In the genomic region with DNA sequence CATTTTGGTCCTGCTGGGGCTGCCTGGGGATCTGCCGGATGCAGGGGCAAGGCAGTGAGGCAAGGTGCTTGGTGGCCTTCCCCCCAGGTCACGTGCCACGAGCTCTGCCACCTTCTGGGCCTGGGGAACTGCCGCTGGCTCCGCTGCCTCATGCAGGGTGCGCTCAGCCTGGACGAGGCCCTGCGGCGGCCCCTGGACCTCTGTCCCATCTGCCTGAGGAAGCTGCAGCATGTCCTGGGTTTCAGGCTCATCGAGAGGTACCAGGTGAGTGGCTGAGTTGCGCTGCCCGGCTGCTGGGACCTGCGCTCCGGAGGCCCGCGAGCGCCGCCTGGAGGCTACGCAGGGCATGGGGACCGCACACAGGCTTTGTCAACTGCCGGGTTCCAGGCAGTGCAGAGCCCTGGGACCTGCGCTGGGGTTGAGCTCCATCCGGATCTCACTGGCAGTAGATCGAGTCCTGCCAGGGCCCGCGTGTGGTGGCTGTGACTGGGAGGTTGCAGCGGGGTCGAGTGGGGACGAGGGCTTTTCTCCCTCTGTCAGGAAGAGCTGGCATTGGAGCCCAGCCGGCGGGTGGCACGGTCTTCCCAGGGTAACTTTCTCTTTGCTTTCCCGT, we compare ENCODE assay signal across 1 cellular context.
TF ChIP-seq lines count a peak whose summit lies in the region.

No MANE protein-coding gene starts in this region.

TF ChIP-seq in H1, 55 proteins besides CTCF, POLR2A, EP300 and RAD21 (continued from another document):
- TF ChIP-seq, protein P1, sequence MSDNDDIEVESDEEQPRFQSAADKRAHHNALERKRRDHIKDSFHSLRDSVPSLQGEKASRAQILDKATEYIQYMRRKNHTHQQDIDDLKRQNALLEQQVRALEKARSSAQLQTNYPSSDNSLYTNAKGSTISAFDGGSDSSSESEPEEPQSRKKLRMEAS (IDR thresholded peaks at IDR 0.05): peak; percentile 69
- TF ChIP-seq TEAD4 (IDR thresholded peaks at IDR 0.05; ENCODE audit: low read depth, low read length): no peak
- no peak for TF ChIP-seq KDM5A (IDR thresholded peaks at IDR 0.05; ENCODE audit: low read length)
- no peak for TF ChIP-seq EGR1 (IDR thresholded peaks at IDR 0.05; ENCODE audit: borderline replicate concordance, low read depth, low read length)
- 0 out of 2 replicates have a peak, but pooled peaks have one; percentile 31 for TF ChIP-seq JUND (IDR thresholded peaks at IDR 0.05; ENCODE audit: low read length)
- no peak for TF ChIP-seq RNF2 (IDR thresholded peaks at IDR 0.05; ENCODE audit: borderline replicate concordance, low read depth, low read length, missing control alignments, poor library complexity, severe bottlenecking)
- TF ChIP-seq PHF8 (conservative IDR thresholded peaks at IDR 0.05; ENCODE audit: low read depth, low read length): no peak
- TF ChIP-seq YY1 (IDR thresholded peaks at IDR 0.05; ENCODE audit: low read depth, low read length): 0 out of 2 replicates have a peak, but pooled peaks have one; percentile 25
- TF ChIP-seq CEBPB (IDR thresholded peaks at IDR 0.05; ENCODE audit: low read depth, low read length): no peak
- TF ChIP-seq, protein P2, sequence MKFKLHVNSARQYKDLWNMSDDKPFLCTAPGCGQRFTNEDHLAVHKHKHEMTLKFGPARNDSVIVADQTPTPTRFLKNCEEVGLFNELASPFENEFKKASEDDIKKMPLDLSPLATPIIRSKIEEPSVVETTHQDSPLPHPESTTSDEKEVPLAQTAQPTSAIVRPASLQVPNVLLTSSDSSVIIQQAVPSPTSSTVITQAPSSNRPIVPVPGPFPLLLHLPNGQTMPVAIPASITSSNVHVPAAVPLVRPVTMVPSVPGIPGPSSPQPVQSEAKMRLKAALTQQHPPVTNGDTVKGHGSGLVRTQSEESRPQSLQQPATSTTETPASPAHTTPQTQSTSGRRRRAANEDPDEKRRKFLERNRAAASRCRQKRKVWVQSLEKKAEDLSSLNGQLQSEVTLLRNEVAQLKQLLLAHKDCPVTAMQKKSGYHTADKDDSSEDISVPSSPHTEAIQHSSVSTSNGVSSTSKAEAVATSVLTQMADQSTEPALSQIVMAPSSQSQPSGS (IDR thresholded peaks at IDR 0.05; ENCODE audit: low read length): no peak
- TF ChIP-seq CTBP2 (IDR thresholded peaks at IDR 0.05; ENCODE audit: borderline replicate concordance, insufficient read depth, insufficient read length, low read length): no peak
- TF ChIP-seq EZH2 (IDR thresholded peaks at IDR 0.05; ENCODE audit: low read depth, low read length, severe bottlenecking): no peak
- TF ChIP-seq SIX5 (IDR thresholded peaks at IDR 0.05; ENCODE audit: low read depth, low read length): no peak
- no peak for TF ChIP-seq FOSL1 (IDR thresholded peaks at IDR 0.05; ENCODE audit: insufficient read depth, low read depth, low read length)
- TF ChIP-seq, protein P3, sequence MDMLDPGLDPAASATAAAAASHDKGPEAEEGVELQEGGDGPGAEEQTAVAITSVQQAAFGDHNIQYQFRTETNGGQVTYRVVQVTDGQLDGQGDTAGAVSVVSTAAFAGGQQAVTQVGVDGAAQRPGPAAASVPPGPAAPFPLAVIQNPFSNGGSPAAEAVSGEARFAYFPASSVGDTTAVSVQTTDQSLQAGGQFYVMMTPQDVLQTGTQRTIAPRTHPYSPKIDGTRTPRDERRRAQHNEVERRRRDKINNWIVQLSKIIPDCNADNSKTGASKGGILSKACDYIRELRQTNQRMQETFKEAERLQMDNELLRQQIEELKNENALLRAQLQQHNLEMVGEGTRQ (IDR thresholded peaks at IDR 0.05; ENCODE audit: low read length): no peak
- no peak for TF ChIP-seq SRF (IDR thresholded peaks at IDR 0.05; ENCODE audit: low read depth, low read length)
- TF ChIP-seq SIRT6 (IDR thresholded peaks at IDR 0.05; ENCODE audit: low read length): no peak
- TF ChIP-seq SP2 (IDR thresholded peaks at IDR 0.05; ENCODE audit: low read length): no peak
- no peak for TF ChIP-seq RFX5 (IDR thresholded peaks at IDR 0.05; ENCODE audit: borderline replicate concordance, low read depth, low read length)
- TF ChIP-seq POLR2AphosphoS5 (IDR thresholded peaks at IDR 0.05; ENCODE audit: low read depth, low read length): no peak; the same call in 1 of the 2 replicates
- TF ChIP-seq MAFK (IDR thresholded peaks at IDR 0.05; ENCODE audit: low read depth, low read length): no peak
- no peak for TF ChIP-seq KDM1A (IDR thresholded peaks at IDR 0.05; ENCODE audit: borderline replicate concordance, low read length)
- no peak for TF ChIP-seq SIN3A (conservative IDR thresholded peaks at IDR 0.05 in 1 of 2, IDR thresholded peaks at IDR 0.05 in 1 of 2; ENCODE audit: low read depth in 1 of 2, low read length in 2 of 2)
- TF ChIP-seq BACH1 (IDR thresholded peaks at IDR 0.05; ENCODE audit: low read length): no peak
- TF ChIP-seq CREB1 (IDR thresholded peaks at IDR 0.05): peak; percentile 55; the same call in 1 of the 2 replicates
- no peak for TF ChIP-seq POU5F1 (IDR thresholded peaks at IDR 0.05; ENCODE audit: low read depth, low read length)
- no peak for TF ChIP-seq HDAC2 (IDR thresholded peaks at IDR 0.05; ENCODE audit: borderline replicate concordance in 1 of 2, low read depth in 2 of 2, low read length in 2 of 2)
- TF ChIP-seq ASH2L (IDR thresholded peaks at IDR 0.05; ENCODE audit: low read length): peak; percentile 26
- 0 out of 2 replicates have a peak, but pooled peaks have one; percentile 3 for TF ChIP-seq TAF1 (IDR thresholded peaks at IDR 0.05; ENCODE audit: low read depth, low read length)
- TF ChIP-seq GABPA (IDR thresholded peaks at IDR 0.05; ENCODE audit: borderline replicate concordance, insufficient read depth, low read length): 0 out of 2 replicates have a peak, but pooled peaks have one; percentile 78
- no peak for TF ChIP-seq RXRA (IDR thresholded peaks at IDR 0.05; ENCODE audit: insufficient read depth, low read depth, low read length)
- TF ChIP-seq, protein P4, sequence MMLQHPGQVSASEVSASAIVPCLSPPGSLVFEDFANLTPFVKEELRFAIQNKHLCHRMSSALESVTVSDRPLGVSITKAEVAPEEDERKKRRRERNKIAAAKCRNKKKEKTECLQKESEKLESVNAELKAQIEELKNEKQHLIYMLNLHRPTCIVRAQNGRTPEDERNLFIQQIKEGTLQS (IDR thresholded peaks at IDR 0.05; ENCODE audit: insufficient read depth, low read depth, low read length): no peak
- no peak for TF ChIP-seq SP1 (IDR thresholded peaks at IDR 0.05; ENCODE audit: low read depth, low read length)
- TF ChIP-seq JUN (IDR thresholded peaks at IDR 0.05; ENCODE audit: low read depth, low read length): no peak
- TF ChIP-seq, protein P5, sequence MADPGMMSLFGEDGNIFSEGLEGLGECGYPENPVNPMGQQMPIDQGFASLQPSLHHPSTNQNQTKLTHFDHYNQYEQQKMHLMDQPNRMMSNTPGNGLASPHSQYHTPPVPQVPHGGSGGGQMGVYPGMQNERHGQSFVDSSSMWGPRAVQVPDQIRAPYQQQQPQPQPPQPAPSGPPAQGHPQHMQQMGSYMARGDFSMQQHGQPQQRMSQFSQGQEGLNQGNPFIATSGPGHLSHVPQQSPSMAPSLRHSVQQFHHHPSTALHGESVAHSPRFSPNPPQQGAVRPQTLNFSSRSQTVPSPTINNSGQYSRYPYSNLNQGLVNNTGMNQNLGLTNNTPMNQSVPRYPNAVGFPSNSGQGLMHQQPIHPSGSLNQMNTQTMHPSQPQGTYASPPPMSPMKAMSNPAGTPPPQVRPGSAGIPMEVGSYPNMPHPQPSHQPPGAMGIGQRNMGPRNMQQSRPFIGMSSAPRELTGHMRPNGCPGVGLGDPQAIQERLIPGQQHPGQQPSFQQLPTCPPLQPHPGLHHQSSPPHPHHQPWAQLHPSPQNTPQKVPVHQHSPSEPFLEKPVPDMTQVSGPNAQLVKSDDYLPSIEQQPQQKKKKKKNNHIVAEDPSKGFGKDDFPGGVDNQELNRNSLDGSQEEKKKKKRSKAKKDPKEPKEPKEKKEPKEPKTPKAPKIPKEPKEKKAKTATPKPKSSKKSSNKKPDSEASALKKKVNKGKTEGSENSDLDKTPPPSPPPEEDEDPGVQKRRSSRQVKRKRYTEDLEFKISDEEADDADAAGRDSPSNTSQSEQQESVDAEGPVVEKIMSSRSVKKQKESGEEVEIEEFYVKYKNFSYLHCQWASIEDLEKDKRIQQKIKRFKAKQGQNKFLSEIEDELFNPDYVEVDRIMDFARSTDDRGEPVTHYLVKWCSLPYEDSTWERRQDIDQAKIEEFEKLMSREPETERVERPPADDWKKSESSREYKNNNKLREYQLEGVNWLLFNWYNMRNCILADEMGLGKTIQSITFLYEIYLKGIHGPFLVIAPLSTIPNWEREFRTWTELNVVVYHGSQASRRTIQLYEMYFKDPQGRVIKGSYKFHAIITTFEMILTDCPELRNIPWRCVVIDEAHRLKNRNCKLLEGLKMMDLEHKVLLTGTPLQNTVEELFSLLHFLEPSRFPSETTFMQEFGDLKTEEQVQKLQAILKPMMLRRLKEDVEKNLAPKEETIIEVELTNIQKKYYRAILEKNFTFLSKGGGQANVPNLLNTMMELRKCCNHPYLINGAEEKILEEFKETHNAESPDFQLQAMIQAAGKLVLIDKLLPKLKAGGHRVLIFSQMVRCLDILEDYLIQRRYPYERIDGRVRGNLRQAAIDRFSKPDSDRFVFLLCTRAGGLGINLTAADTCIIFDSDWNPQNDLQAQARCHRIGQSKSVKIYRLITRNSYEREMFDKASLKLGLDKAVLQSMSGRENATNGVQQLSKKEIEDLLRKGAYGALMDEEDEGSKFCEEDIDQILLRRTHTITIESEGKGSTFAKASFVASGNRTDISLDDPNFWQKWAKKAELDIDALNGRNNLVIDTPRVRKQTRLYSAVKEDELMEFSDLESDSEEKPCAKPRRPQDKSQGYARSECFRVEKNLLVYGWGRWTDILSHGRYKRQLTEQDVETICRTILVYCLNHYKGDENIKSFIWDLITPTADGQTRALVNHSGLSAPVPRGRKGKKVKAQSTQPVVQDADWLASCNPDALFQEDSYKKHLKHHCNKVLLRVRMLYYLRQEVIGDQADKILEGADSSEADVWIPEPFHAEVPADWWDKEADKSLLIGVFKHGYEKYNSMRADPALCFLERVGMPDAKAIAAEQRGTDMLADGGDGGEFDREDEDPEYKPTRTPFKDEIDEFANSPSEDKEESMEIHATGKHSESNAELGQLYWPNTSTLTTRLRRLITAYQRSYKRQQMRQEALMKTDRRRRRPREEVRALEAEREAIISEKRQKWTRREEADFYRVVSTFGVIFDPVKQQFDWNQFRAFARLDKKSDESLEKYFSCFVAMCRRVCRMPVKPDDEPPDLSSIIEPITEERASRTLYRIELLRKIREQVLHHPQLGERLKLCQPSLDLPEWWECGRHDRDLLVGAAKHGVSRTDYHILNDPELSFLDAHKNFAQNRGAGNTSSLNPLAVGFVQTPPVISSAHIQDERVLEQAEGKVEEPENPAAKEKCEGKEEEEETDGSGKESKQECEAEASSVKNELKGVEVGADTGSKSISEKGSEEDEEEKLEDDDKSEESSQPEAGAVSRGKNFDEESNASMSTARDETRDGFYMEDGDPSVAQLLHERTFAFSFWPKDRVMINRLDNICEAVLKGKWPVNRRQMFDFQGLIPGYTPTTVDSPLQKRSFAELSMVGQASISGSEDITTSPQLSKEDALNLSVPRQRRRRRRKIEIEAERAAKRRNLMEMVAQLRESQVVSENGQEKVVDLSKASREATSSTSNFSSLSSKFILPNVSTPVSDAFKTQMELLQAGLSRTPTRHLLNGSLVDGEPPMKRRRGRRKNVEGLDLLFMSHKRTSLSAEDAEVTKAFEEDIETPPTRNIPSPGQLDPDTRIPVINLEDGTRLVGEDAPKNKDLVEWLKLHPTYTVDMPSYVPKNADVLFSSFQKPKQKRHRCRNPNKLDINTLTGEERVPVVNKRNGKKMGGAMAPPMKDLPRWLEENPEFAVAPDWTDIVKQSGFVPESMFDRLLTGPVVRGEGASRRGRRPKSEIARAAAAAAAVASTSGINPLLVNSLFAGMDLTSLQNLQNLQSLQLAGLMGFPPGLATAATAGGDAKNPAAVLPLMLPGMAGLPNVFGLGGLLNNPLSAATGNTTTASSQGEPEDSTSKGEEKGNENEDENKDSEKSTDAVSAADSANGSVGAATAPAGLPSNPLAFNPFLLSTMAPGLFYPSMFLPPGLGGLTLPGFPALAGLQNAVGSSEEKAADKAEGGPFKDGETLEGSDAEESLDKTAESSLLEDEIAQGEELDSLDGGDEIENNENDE (IDR thresholded peaks at IDR 0.05; ENCODE audit: insufficient replicate concordance, low read length): no peak
- no peak for TF ChIP-seq NANOG (IDR thresholded peaks at IDR 0.05; ENCODE audit: insufficient read depth, low read depth, low read length, poor library complexity, severe bottlenecking)
- TF ChIP-seq SP4 (IDR thresholded peaks at IDR 0.05; ENCODE audit: low read length): no peak
- TF ChIP-seq SUZ12 (IDR thresholded peaks at IDR 0.05; ENCODE audit: low read length): no peak
- no peak for TF ChIP-seq HDAC6 (IDR thresholded peaks at IDR 0.05; ENCODE audit: low read depth, low read length)
- no peak for TF ChIP-seq GTF2F1 (IDR thresholded peaks at IDR 0.05; ENCODE audit: borderline replicate concordance, low read depth, low read length)
